Comparison of ENCODE assay signal across 21 cellular contexts in genomic region chr20:41391587-41392001, GRCh38. TPM values are rescaled to one million over a fixed set of nuclear protein-coding genes. Genes with fewer than 3 reads are reported as not detected.
A peak's percentile ranks its signal among the peaks of the same experiment; 100 is the strongest.
DNase-seq lines count a peak whose midpoint lies in the region; ATAC-seq and TF ChIP-seq lines count a peak whose summit lies in the region.
"Had no signal": no experiment of that assay in that cellular context is flagged by ENCODE, and none has a peak within 500 bp of the region (broad histone marks: within the 10 kb centered on the region; RNA-seq: fewer than 3 reads in every experiment).

No MANE protein-coding gene starts in this region.

- no peaks in the 10 kb centered on the region for H3K27me3 ChIP-seq in PC-9 (ENCODE audit: insufficient read depth, low read depth)
- no peaks in the 10 kb centered on the region; the same call in 1 of the 2 replicates for H3K27me3 ChIP-seq in SK-N-SH (ENCODE audit: insufficient read depth)
- H3K27me3 ChIP-seq: suprapubic skin had no signal

- peaks cover 57% of the 10 kb centered on the region for H3K4me1 Mint-ChIP-seq in neural crest cell
- H3K4me1 Mint-ChIP-seq in Calu3 (ENCODE audit: low read depth, unreplicated experiment) = no peaks in the 10 kb centered on the region
- H3K4me1 Mint-ChIP-seq: activated CD4-positive, alpha-beta T cell treated with anti-CD3 and anti-CD28 coated beads, Interleukin-2, amount 10 ng/mL, durations not matched to agents 24 days and 14 days had no signal

- no peak for ATAC-seq in GM19328 (IDR thresholded peaks at IDR 0.05; ENCODE audit: unreplicated experiment)
- ATAC-seq: mucosa of descending colon had no signal

- intact Hi-C loops in PC-9 (cut with micrococcal nuclease; ENCODE audit: unreplicated experiment) = loop anchor here (1.0 to 2.0 kb wide), 2 partner anchors 51 to 75 kb away; partner anchors contain the start of gene LPIN3
- intact Hi-C loops in Calu3 (cut with micrococcal nuclease; ENCODE audit: unreplicated experiment) = no loop called here

- H3F3A ChIP-seq in PC-9 (ENCODE audit: insufficient read depth, low read depth) (peaks cover 26% of the 10 kb centered on the region), SK-N-SH (replicated peaks; ENCODE audit: insufficient read depth) (no peaks in the 10 kb centered on the region)

- TF ChIP-seq RAD21 in SK-N-SH (IDR thresholded peaks at IDR 0.05; ENCODE audit: low read length) = no peak

- no peaks in the 10 kb centered on the region for H3K79me2 ChIP-seq in PC-9 (ENCODE audit: low read depth)
- H3K79me2 ChIP-seq in SK-N-SH (ENCODE audit: insufficient read depth) = no peaks in the 10 kb centered on the region

- H3K36me3 ChIP-seq in PC-9 (ENCODE audit: low read depth) = no peaks in the 10 kb centered on the region
- no peaks in the 10 kb centered on the region for H3K36me3 ChIP-seq in SK-N-SH (replicated peaks in 1 of 2; ENCODE audit: control insufficient read depth in 1 of 2, insufficient read depth in 2 of 2, low read length in 1 of 2)
- H3K36me3 ChIP-seq: suprapubic skin had no signal

- H3K4me3 ChIP-seq in PC-9 = no peak overlapping the region
- no peak overlapping the region for H3K4me3 ChIP-seq in SK-N-SH (ENCODE audit: low read depth in 2 of 2, low read length in 1 of 2)
- H3K4me3 ChIP-seq: mucosa of descending colon, suprapubic skin had no signal

- no peak for TF ChIP-seq EP300 in SK-N-SH (IDR thresholded peaks at IDR 0.05; ENCODE audit: borderline replicate concordance in 1 of 2, low read depth in 1 of 2, low read length in 1 of 2)

- BruUV-seq in PC-9 (replicated peaks; lab: Mats Ljungman, UMichigan) (no TSS peak), Calu3 (replicated peaks; lab: Mats Ljungman, UMichigan) (no TSS peak)

- H3K27ac ChIP-seq in PC-9 (peak overlapping the region; percentile 65), epithelial cell of prostate (peak overlapping the region; percentile 56), SK-N-SH (ENCODE audit: low read depth in 2 of 2, low read length in 1 of 2) (no peak overlapping the region)

- H3K4me3 Mint-ChIP-seq in neural crest cell = peak overlapping the region; percentile 5
- H3K4me3 Mint-ChIP-seq in Calu3 (ENCODE audit: low read depth, unreplicated experiment) = no peak overlapping the region
- H3K4me3 Mint-ChIP-seq: activated CD4-positive, alpha-beta T cell treated with anti-CD3 and anti-CD28 coated beads, Interleukin-2, amount 10 ng/mL, durations not matched to agents 24 days and 14 days; CD14-positive monocyte; IgD-negative memory B cell had no signal

- CTCF ChIA-PET in PC-9 (lab: Charles Lee) = no interaction called here
- CTCF ChIA-PET in Calu3 (lab: Charles Lee) = no interaction called here
- CTCF ChIA-PET in SK-N-SH (lab: Yijun Ruan, JAX) = no interaction called here

- no peaks in the 10 kb centered on the region for H3K36me3 Mint-ChIP-seq in neural crest cell (ENCODE audit: low read depth)
- no peaks in the 10 kb centered on the region for H3K36me3 Mint-ChIP-seq in Calu3 (ENCODE audit: insufficient read depth, unreplicated experiment)
- H3K36me3 Mint-ChIP-seq: CD14-positive monocyte, IgD-negative memory B cell had no signal

- H3K4me2 ChIP-seq in PC-9 = peak overlapping the region; percentile 31
- H3K4me2 ChIP-seq in SK-N-SH = no peak overlapping the region

- POLR2A ChIA-PET in PC-9 (lab: Charles Lee; ENCODE audit: unreplicated experiment) (no interaction called here), SK-N-SH (lab: Yijun Ruan, JAX) (no interaction called here)

- H2AFZ ChIP-seq in PC-9 (0 out of 2 replicates have a peak overlapping the region, but pooled peaks have one; percentile 39), SK-N-SH (ENCODE audit: low read depth) (no peak overlapping the region)

- in situ Hi-C loops in Caki2 (cut with HindIII; ENCODE audit: low pct_unique_long_range_greater_than_20kb, low sequenced_read_pairs) = no loop called here

- H3K4me1 ChIP-seq in PC-9 (replicated peaks; ENCODE audit: insufficient read depth) (peaks cover 24% of the 10 kb centered on the region), SK-N-SH (ENCODE audit: control insufficient read depth in 1 of 2, insufficient read depth in 2 of 2, low read depth in 1 of 2, low read length in 1 of 2) (peaks cover 0 to 42% of the 10 kb centered on the region in 2 experiments; a peak in 1 of 4 replicates)

- H3K27me3 Mint-ChIP-seq in neural crest cell (ENCODE audit: low read depth) = no peaks in the 10 kb centered on the region
- H3K27me3 Mint-ChIP-seq in Calu3 (ENCODE audit: unreplicated experiment) = peaks cover 10% of the 10 kb centered on the region
- H3K27me3 Mint-ChIP-seq: IgD-negative memory B cell had no signal

- H4K20me1 ChIP-seq in PC-9 (ENCODE audit: insufficient read depth) (no peaks in the 10 kb centered on the region), SK-N-SH (ENCODE audit: insufficient read depth) (no peaks in the 10 kb centered on the region)

- TF ChIP-seq CTCF in PC-9 (conservative IDR thresholded peaks at IDR 0.05) = no peak
- no peak for TF ChIP-seq CTCF in neural crest cell (conservative IDR thresholded peaks at IDR 0.05)
- TF ChIP-seq CTCF in Calu3 (IDR thresholded peaks at IDR 0.05; ENCODE audit: unreplicated experiment) = no peak
- TF ChIP-seq CTCF in SK-N-SH (IDR thresholded peaks at IDR 0.05) = no peak

- WGBS in SK-N-SH (ENCODE audit: low lambda C conversion rate) = 86% methylated on average over 10 of the region's 10 CpGs

- H3K27ac Mint-ChIP-seq in neural crest cell (ENCODE audit: unreplicated experiment) (peak overlapping the region; percentile 15), Calu3 (ENCODE audit: unreplicated experiment) (no peak overlapping the region)
- H3K27ac Mint-ChIP-seq: activated CD4-positive, alpha-beta T cell treated with anti-CD3 and anti-CD28 coated beads, Interleukin-2, amount 10 ng/mL, durations not matched to agents 24 days and 14 days; CD14-positive monocyte; IgD-negative memory B cell had no signal

- H3K9me2 ChIP-seq in PC-9 (ENCODE audit: insufficient read depth) = no peaks in the 10 kb centered on the region
- H3K9me2 ChIP-seq in SK-N-SH = no peaks in the 10 kb centered on the region

- H3K9me3 Mint-ChIP-seq in neural crest cell (no peaks in the 10 kb centered on the region), Calu3 (ENCODE audit: low read depth, unreplicated experiment) (no peaks in the 10 kb centered on the region)
- H3K9me3 Mint-ChIP-seq: activated CD4-positive, alpha-beta T cell treated with anti-CD3 and anti-CD28 coated beads, Interleukin-2, amount 10 ng/mL, durations not matched to agents 24 days and 14 days; CD14-positive monocyte; IgD-negative memory B cell had no signal

- H3K9me3 ChIP-seq in PC-9 (ENCODE audit: insufficient read depth, low read depth) (no peaks in the 10 kb centered on the region; the same call in 1 of the 2 replicates), SK-N-SH (no peaks in the 10 kb centered on the region)
- H3K9me3 ChIP-seq: mucosa of descending colon, suprapubic skin had no signal

- H3K9ac ChIP-seq in SK-N-SH = no peak overlapping the region

- DNase-seq in Caki2 (ENCODE audit: low read depth) (peak; percentile 8), PC-9 (peak; percentile 81 to 95), epithelial cell of prostate (ENCODE audit: low read depth, low spot score) (peak; percentile 61), neural crest cell (ENCODE audit: low read depth, low spot score) (no peak), Calu3 (no peak), SK-N-SH (no peak), SHP77 treated with DMSO at 0.1 percent for 48 hours (lab: John Stamatoyannopoulos, UW) (no peak)
- DNase-seq: activated CD4-positive, alpha-beta T cell treated with anti-CD3 and anti-CD28 coated beads, Interleukin-2, amount 10 ng/mL, durations not matched to agents 24 days and 14 days; activated CD8-positive, alpha-beta memory T cell treated with anti-CD3 and anti-CD28 coated beads, Interleukin-2, amount 50 U/mL, for 4 hours; activated gamma-delta T cell treated with Interleukin-2 at 50 U/mL for 16 hours; mucosa of descending colon; NCI-H1694 treated with DMSO at 0.1 percent for 48 hours; NCI-H345; NK-92 treated with Interleukin-12 subunit alpha and Interleukin-12 subunit beta, amount 100 ng/mL, for 24 hours; occipital lobe; T-helper 1 cell had no signal

TF ChIP-seq in SK-N-SH, 30 proteins besides CTCF, POLR2A, EP300 and RAD21 (continues in another document):
- TF ChIP-seq PBX3 (IDR thresholded peaks at IDR 0.05) (no peak), RFX5 (IDR thresholded peaks at IDR 0.05; ENCODE audit: low read length) (no peak), GATA2 (CRISPR knock-in tag; IDR thresholded peaks at IDR 0.05) (no peak), MEF2A (IDR thresholded peaks at IDR 0.05; ENCODE audit: borderline replicate concordance, low read depth) (no peak), TCF12 (IDR thresholded peaks at IDR 0.05) (no peak), SIN3A (IDR thresholded peaks at IDR 0.05; ENCODE audit: borderline replicate concordance, low read depth, low read length) (no peak), USF2 (IDR thresholded peaks at IDR 0.05; ENCODE audit: borderline replicate concordance, low read depth, low read length) (no peak)

RNA-seq across cellular contexts. Expression of gene EMILIN3, which starts 25.0 kb away (rescaled TPM):
- total RNA-seq in Caki2 (2014; rRNA removed; shearing (Covaris generic); ENCODE audit: low replicate concordance) = not detected in 2 replicates
- total RNA-seq in PC-9 (2021) = not detected in 2 replicates
- 6.9 and 7.5 TPM in 2 replicates for total RNA-seq in neural crest cell
- total RNA-seq in Calu3 (2022) = not detected in 2 replicates
- 0.02 and 0.08 TPM in 2 replicates for polyA plus RNA-seq in SK-N-SH (2012; rRNA removed)
- 0.04 and 0.09 TPM in 2 replicates for polyA plus RNA-seq in SK-N-SH (2012; cell fraction: cytosol; rRNA removed)
- polyA plus RNA-seq in SK-N-SH (2012; cell fraction: nucleus; rRNA removed) = 0.02 TPM in 2 replicates
- total RNA-seq: renal cortical epithelial cell had no signal
- polyA plus RNA-seq: CD14-positive monocyte, IgD-negative memory B cell had no signal

RNA-seq across cellular contexts. Expression of gene LPIN3, which starts 51.0 kb away (rescaled TPM):
- total RNA-seq in Caki2 (2014; rRNA removed; shearing (Covaris generic); ENCODE audit: low replicate concordance) = 7.2 and 13.9 TPM in 2 replicates
- total RNA-seq in PC-9 (2021) (12.1 and 15.4 TPM in 2 replicates), neural crest cell (1.8 and 3.0 TPM in 2 replicates), Calu3 (2022) (22.6 and 23.5 TPM in 2 replicates)
- polyA plus RNA-seq in SK-N-SH (2012; rRNA removed) = 0.21 and 0.34 TPM in 2 replicates
- polyA plus RNA-seq in SK-N-SH (2012; cell fraction: cytosol; rRNA removed) = 0.05 and 0.09 TPM in 2 replicates
- polyA plus RNA-seq in SK-N-SH (2012; cell fraction: nucleus; rRNA removed) = 1.8 and 1.9 TPM in 2 replicates
- polyA plus RNA-seq: CD14-positive monocyte, IgD-negative memory B cell had no signal

Comparison
In these comparisons a context has a peak if more than half of its experiments do, and no peak if none do; other contexts are left out.
1. DNase-seq: peak in Caki2 (single experiment), PC-9 (2 of 2) and epithelial cell of prostate (single experiment); none in neural crest cell (single experiment), Calu3 (single experiment), SK-N-SH (single experiment) and SHP77 treated with DMSO at 0.1 percent for 48 hours (single experiment).
2. H3K27ac ChIP-seq: peak in PC-9 (single experiment) and epithelial cell of prostate (single experiment); none in SK-N-SH (0 of 2).